10 cellular contexts compared by ENCODE assay signal in genomic region chr2:151947524-151948165, GRCh38.
DNase-seq lines count a peak whose midpoint lies in the region; ATAC-seq and TF ChIP-seq lines count a peak whose summit lies in the region.
"Had no signal": no experiment of that assay in that cellular context is flagged by ENCODE, and none has a peak within 500 bp of the region (broad histone marks: within the 10 kb centered on the region; RNA-seq: fewer than 3 reads in every experiment).

No MANE protein-coding gene starts in this region.

- H3K4me3 ChIP-seq in OCI-LY1 (ENCODE audit: low read depth, low read length, poor library complexity, severe bottlenecking) (no peak overlapping the region), gastroesophageal sphincter (peak overlapping the region in 1 of 2 donors; percentile 25)

- H3K9me2 ChIP-seq in OCI-LY1 (ENCODE audit: low read depth, low read length): no peaks in the 10 kb centered on the region

- ATAC-seq in GM21717 (IDR thresholded peaks at IDR 0.05; ENCODE audit: unreplicated experiment) (peak; percentile 63), gastroesophageal sphincter (peak; percentile 53)

- H3K4me3 Mint-ChIP-seq in activated T-helper 2 cell treated with anti-CD3 and anti-CD28 coated beads, Interferon-gamma antibody, Interleukin-2, Interleukin-4, amounts not matched to agents 10 μg/mL and 5 μg/mL and 100 μg/mL, durations not matched to agents 14 hours and 24 hours and 36 hours (ENCODE audit: low read depth): no peak overlapping the region

- peak; percentile 33 for DNase-seq in retina
- no peak for DNase-seq in activated T-helper 2 cell treated with anti-CD3 and anti-CD28 coated beads, Interferon-gamma antibody, Interleukin-2, Interleukin-4, amounts not matched to agents 10 μg/mL and 5 μg/mL and 100 μg/mL, durations not matched to agents 14 hours and 24 hours and 36 hours (ENCODE audit: low spot score)
- DNase-seq in activated CD4-positive, alpha-beta T cell treated with anti-CD3 and anti-CD28 coated beads for 4 hours: no peak
- no peak for DNase-seq in central memory CD4-positive, alpha-beta T cell

- no peak for TF ChIP-seq POLR2A in gastroesophageal sphincter (IDR thresholded peaks at IDR 0.05)

- H3K4me1 ChIP-seq in OCI-LY1 (ENCODE audit: insufficient read depth, low read length, severe bottlenecking) (no peaks in the 10 kb centered on the region), gastroesophageal sphincter (peaks cover 0 to 16% (median 0%) of the 10 kb centered on the region in 3 donors)

- H3K36me3 Mint-ChIP-seq in activated T-helper 2 cell treated with anti-CD3 and anti-CD28 coated beads, Interferon-gamma antibody, Interleukin-2, Interleukin-4, amounts not matched to agents 10 μg/mL and 5 μg/mL and 100 μg/mL, durations not matched to agents 14 hours and 24 hours and 36 hours (ENCODE audit: low read depth): no peaks in the 10 kb centered on the region

- no peak overlapping the region for H3K27ac Mint-ChIP-seq in activated T-helper 2 cell treated with anti-CD3 and anti-CD28 coated beads, Interferon-gamma antibody, Interleukin-2, Interleukin-4, amounts not matched to agents 10 μg/mL and 5 μg/mL and 100 μg/mL, durations not matched to agents 14 hours and 24 hours and 36 hours

- 20 to 60% methylated on average over 5 to 12 of the region's 12 CpGs for WGBS in gastroesophageal sphincter (ENCODE audit: low coverage in 1 of 2), 2 donors

- no peak overlapping the region for H2AFZ ChIP-seq in OCI-LY1 (ENCODE audit: low read length)

- TF ChIP-seq CTCF in 22Rv1 (IDR thresholded peaks at IDR 0.05): peak; percentile 18; the same call in 1 of the 2 replicates
- TF ChIP-seq CTCF in OCI-LY1 (IDR thresholded peaks at IDR 0.05; ENCODE audit: low read length): peak; percentile 24
- no peak for TF ChIP-seq CTCF in gastroesophageal sphincter (IDR thresholded peaks at IDR 0.05)

- no peaks in the 10 kb centered on the region for H4K20me1 ChIP-seq in OCI-LY1 (ENCODE audit: insufficient read depth, low read length)
- H4K20me1 ChIP-seq: BLaER1 treated with 17β-estradiol and CSF1 and Interleukin-3, amounts not matched to agents 10 nM and 100 nM had no signal

- no peaks in the 10 kb centered on the region for H3F3A ChIP-seq in OCI-LY1 (ENCODE audit: insufficient read depth, low read length)

- TF ChIP-seq EP300 in gastroesophageal sphincter (IDR thresholded peaks at IDR 0.05): no peak

- no peak overlapping the region for H3K4me2 ChIP-seq in OCI-LY1 (ENCODE audit: low read length)

- H3K79me2 ChIP-seq in OCI-LY1 (ENCODE audit: insufficient read depth, low read length): no peaks in the 10 kb centered on the region

- H3K4me1 Mint-ChIP-seq in activated T-helper 2 cell treated with anti-CD3 and anti-CD28 coated beads, Interferon-gamma antibody, Interleukin-2, Interleukin-4, amounts not matched to agents 10 μg/mL and 5 μg/mL and 100 μg/mL, durations not matched to agents 14 hours and 24 hours and 36 hours (ENCODE audit: low read depth): no peaks in the 10 kb centered on the region

- H3K9me3 Mint-ChIP-seq in activated T-helper 2 cell treated with anti-CD3 and anti-CD28 coated beads, Interferon-gamma antibody, Interleukin-2, Interleukin-4, amounts not matched to agents 10 μg/mL and 5 μg/mL and 100 μg/mL, durations not matched to agents 14 hours and 24 hours and 36 hours: peaks cover 11% of the 10 kb centered on the region

- intact Hi-C loops in activated T-helper 2 cell treated with anti-CD3 and anti-CD28 coated beads, Interferon-gamma antibody, Interleukin-2, Interleukin-4, amounts not matched to agents 10 μg/mL and 5 μg/mL and 100 μg/mL, durations not matched to agents 14 hours and 24 hours and 36 hours (cut with micrococcal nuclease): no loop called here

- H3K36me3 ChIP-seq in OCI-LY1 (ENCODE audit: insufficient read depth, low read length): no peaks in the 10 kb centered on the region
- no peaks in the 10 kb centered on the region for H3K36me3 ChIP-seq in gastroesophageal sphincter
- H3K36me3 ChIP-seq: neutrophil had no signal

- H3K9me3 ChIP-seq in OCI-LY1 (ENCODE audit: low read length) (no peaks in the 10 kb centered on the region), gastroesophageal sphincter (peaks cover 0 to 3% (median 0%) of the 10 kb centered on the region in 3 donors)
- H3K9me3 ChIP-seq: neutrophil had no signal

- H3K27me3 ChIP-seq in OCI-LY1 (ENCODE audit: insufficient read depth, low read length) (no peaks in the 10 kb centered on the region), gastroesophageal sphincter (no peaks in the 10 kb centered on the region)
- H3K27me3 ChIP-seq: BLaER1 treated with 17β-estradiol and CSF1 and Interleukin-3, amounts not matched to agents 10 nM and 100 nM had no signal

- no peak overlapping the region for H3K9ac ChIP-seq in OCI-LY1 (ENCODE audit: low read length)

- no peak overlapping the region for H3K27ac ChIP-seq in 22Rv1
- H3K27ac ChIP-seq in OCI-LY1 (ENCODE audit: low read depth, low read length, poor library complexity, severe bottlenecking): no peak overlapping the region
- H3K27ac ChIP-seq in gastroesophageal sphincter: no peak overlapping the region
- H3K27ac ChIP-seq: BLaER1 treated with 17β-estradiol and CSF1 and Interleukin-3, amounts not matched to agents 10 nM and 100 nM; neutrophil had no signal

- H3K27me3 Mint-ChIP-seq in activated T-helper 2 cell treated with anti-CD3 and anti-CD28 coated beads, Interferon-gamma antibody, Interleukin-2, Interleukin-4, amounts not matched to agents 10 μg/mL and 5 μg/mL and 100 μg/mL, durations not matched to agents 14 hours and 24 hours and 36 hours (ENCODE audit: low read depth): peaks cover 2% of the 10 kb centered on the region

Comparison
In these comparisons a context has a peak if more than half of its experiments do, and no peak if none do; other contexts are left out.
1. CTCF ChIP-seq: peak in 22Rv1 (single experiment) and OCI-LY1 (single experiment); none in gastroesophageal sphincter (0 of 4).